Comparison of ENCODE assay signal across 8 cellular contexts in the genomic region with DNA sequence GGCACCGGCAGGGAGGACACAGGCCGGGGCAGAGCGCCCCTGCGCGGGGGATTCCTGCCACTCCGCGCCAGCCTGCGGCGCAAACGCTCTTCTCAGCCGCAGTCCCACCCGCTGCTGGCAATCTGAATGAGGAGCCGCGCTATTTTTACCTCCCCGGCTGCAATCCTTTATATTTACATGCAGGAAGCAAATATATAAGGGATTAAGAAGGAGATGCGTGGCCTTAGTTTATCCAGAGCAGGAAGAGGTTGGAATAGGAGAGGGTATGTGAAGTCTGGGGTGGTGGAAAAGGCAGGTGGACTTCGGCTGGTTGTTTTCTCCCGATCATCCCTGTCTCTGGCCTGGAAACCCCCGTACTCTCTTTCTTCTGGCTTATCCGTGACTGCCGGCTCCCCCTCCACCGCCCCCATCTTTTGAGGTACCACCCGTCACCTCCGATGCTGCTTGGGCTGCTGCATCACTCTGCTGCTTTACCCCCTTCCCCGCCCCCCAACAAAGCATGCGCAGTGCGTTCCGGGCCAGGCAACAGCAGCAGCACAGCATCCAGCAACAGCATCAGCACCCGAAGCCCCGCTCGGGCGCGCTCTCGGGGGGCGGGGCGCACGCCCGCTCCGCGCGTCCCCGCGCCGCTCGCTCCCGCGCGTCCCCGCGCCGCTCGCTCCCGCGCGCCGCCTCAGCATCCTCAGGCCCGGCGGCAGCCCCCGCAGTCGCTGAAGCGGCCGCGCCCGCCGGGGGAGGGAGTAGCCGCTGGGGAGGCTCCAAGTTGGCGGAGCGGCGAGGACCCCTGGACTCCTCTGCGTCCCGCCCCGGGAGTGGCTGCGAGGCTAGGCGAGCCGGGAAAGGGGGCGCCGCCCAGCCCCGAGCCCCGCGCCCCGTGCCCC.
DNase-seq lines count a peak whose midpoint lies in the region; ATAC-seq, FAIRE-seq and TF ChIP-seq lines count a peak whose summit lies in the region.

A gene with protein sequence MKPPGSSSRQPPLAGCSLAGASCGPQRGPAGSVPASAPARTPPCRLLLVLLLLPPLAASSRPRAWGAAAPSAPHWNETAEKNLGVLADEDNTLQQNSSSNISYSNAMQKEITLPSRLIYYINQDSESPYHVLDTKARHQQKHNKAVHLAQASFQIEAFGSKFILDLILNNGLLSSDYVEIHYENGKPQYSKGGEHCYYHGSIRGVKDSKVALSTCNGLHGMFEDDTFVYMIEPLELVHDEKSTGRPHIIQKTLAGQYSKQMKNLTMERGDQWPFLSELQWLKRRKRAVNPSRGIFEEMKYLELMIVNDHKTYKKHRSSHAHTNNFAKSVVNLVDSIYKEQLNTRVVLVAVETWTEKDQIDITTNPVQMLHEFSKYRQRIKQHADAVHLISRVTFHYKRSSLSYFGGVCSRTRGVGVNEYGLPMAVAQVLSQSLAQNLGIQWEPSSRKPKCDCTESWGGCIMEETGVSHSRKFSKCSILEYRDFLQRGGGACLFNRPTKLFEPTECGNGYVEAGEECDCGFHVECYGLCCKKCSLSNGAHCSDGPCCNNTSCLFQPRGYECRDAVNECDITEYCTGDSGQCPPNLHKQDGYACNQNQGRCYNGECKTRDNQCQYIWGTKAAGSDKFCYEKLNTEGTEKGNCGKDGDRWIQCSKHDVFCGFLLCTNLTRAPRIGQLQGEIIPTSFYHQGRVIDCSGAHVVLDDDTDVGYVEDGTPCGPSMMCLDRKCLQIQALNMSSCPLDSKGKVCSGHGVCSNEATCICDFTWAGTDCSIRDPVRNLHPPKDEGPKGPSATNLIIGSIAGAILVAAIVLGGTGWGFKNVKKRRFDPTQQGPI (plus strand): TSS at position 679 of the 881 bp plus-strand sequence. CDS start 335 bp downstream, outside the sequence.

- H3K4me1 Mint-ChIP-seq in effector memory CD8-positive, alpha-beta T cell (ENCODE audit: low read depth in 2 of 2), result peaks cover 4 to 5% of the 10 kb centered on the region in 2 donors

- H3K4me3 Mint-ChIP-seq in effector memory CD8-positive, alpha-beta T cell, result peak within 1 kb of the TSS; percentile 63 to 69

- H3K27ac Mint-ChIP-seq in effector memory CD8-positive, alpha-beta T cell, result no peak within 1 kb of the TSS

- ATAC-seq in effector memory CD8-positive, alpha-beta T cell (replicated peaks), result peak; percentile 36

- peaks cover 53 to 65% of the 10 kb centered on the region in 2 donors for H3K27me3 Mint-ChIP-seq in effector memory CD8-positive, alpha-beta T cell

- no peaks in the 10 kb centered on the region for H3K9me3 Mint-ChIP-seq in effector memory CD8-positive, alpha-beta T cell

- TF ChIP-seq POLR2A in H54 (IDR thresholded peaks at IDR 0.05; ENCODE audit: low read depth, low read length), result peak; percentile 51; the same call in 1 of the 2 replicates

- FAIRE-seq in H54 (lab: Jason Lieb, UNC), result peak; percentile 33

- no peaks in the 10 kb centered on the region for H3K36me3 Mint-ChIP-seq in effector memory CD8-positive, alpha-beta T cell (ENCODE audit: insufficient read depth)

- peak; percentile 65 for DNase-seq in ELF-1 (ENCODE audit: low read depth, low spot score)
- peak; percentile 73 for DNase-seq in H54 (ENCODE audit: insufficient read length, low spot score)
- DNase-seq in NCI-H2107 treated with DMSO at 0.1 percent for 48 hours (lab: John Stamatoyannopoulos, UW; ENCODE audit: unreplicated experiment), result peak; percentile 13
- DNase-seq in activated CD4-positive, alpha-beta T cell treated with anti-CD3 and anti-CD28 coated beads, Interleukin-2, amount 50 U/mL, for 48 hours, result peak; percentile 61 to 69
- DNase-seq in effector memory CD8-positive, alpha-beta T cell, result no peak
- DNase-seq in medulla oblongata (ENCODE audit: extremely low spot score), result peak; percentile 87
- peak in 2 of 3 donors; percentile 18 to 27 for DNase-seq in stimulated activated CD4-positive, alpha-beta T cell treated with anti-CD3 and anti-CD28 coated beads, TNF-alpha, amount 100 ng/mL, for 48 hours (ENCODE audit: low read depth in 3 of 3)
- no peak for DNase-seq in GF-D8 (lab: John Stamatoyannopoulos, UW)

Comparison
In these comparisons a context has a peak if more than half of its experiments do, and no peak if none do; other contexts are left out.
1. DNase-seq: peak in ELF-1 (single experiment), H54 (single experiment), NCI-H2107 treated with DMSO at 0.1 percent for 48 hours (single experiment), activated CD4-positive, alpha-beta T cell treated with anti-CD3 and anti-CD28 coated beads, Interleukin-2, amount 50 U/mL, for 48 hours (2 of 2), medulla oblongata (single experiment) and stimulated activated CD4-positive, alpha-beta T cell treated with anti-CD3 and anti-CD28 coated beads, TNF-alpha, amount 100 ng/mL, for 48 hours (2 of 3); none in effector memory CD8-positive, alpha-beta T cell (0 of 3) and GF-D8 (single experiment).